21 cellular contexts compared by ENCODE assay signal in the genomic region with DNA sequence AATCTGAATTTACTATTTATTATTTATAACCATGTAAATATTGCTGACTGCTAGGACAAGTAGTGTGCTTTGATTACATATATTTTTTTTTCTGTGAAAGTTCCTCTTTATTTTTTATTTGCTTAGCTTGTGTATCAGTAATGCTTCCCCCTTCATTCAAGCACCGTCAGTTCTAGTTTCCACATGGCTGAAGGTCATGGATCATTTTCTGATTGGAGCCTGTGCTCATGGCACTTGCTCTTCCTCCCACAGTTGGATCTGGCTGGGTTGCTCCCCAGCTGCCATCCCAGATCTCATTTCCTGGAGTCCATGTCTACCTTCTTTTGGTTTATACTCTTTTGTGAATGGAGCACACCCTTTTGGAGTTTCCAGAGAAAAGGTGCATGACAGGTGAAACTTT. TPM values are rescaled to one million over a fixed set of nuclear protein-coding genes. Genes with fewer than 3 reads are reported as not detected.
"Had no signal": no experiment of that assay in that cellular context is flagged by ENCODE, and none has a peak within 500 bp of the region (broad histone marks: within the 10 kb centered on the region; RNA-seq: fewer than 3 reads in every experiment).

No MANE protein-coding gene starts in this region.

- H3K4me3 Mint-ChIP-seq: activated CD4-positive, alpha-beta memory T cell treated with anti-CD3 and anti-CD28 coated beads, Interleukin-2, amount 10 ng/mL, durations not matched to agents 7 days and 5 days; activated CD8-positive, alpha-beta memory T cell treated with anti-CD3 and anti-CD28 coated beads, Interleukin-2, amount 10 ng/mL, durations not matched to agents 7 days and 5 days; activated naive CD8-positive, alpha-beta T cell treated with anti-CD3 and anti-CD28 coated beads, Interleukin-2, amount 10 ng/mL, durations not matched to agents 7 days and 5 days; activated T-helper 17 cell treated with anti-CD3 and anti-CD28 coated beads, Interleukin-2, amount 50 U/mL, for 72 hours; natural killer cell; T-helper 2 cell treated with Interferon-gamma antibody and Interleukin-4, amounts not matched to agents 5 μg/mL and 100 μg/mL, for 36 hours had no signal

- H3K27ac Mint-ChIP-seq: activated CD4-positive, alpha-beta memory T cell treated with anti-CD3 and anti-CD28 coated beads, Interleukin-2, amount 10 ng/mL, durations not matched to agents 7 days and 5 days; activated CD8-positive, alpha-beta memory T cell treated with anti-CD3 and anti-CD28 coated beads, Interleukin-2, amount 10 ng/mL, durations not matched to agents 7 days and 5 days; activated naive CD8-positive, alpha-beta T cell treated with anti-CD3 and anti-CD28 coated beads, Interleukin-2, amount 10 ng/mL, durations not matched to agents 7 days and 5 days; activated T-helper 17 cell treated with anti-CD3 and anti-CD28 coated beads, Interleukin-2, amount 50 U/mL, for 72 hours; natural killer cell; T-helper 2 cell treated with Interferon-gamma antibody and Interleukin-4, amounts not matched to agents 5 μg/mL and 100 μg/mL, for 36 hours had no signal

- H3K27me3 Mint-ChIP-seq: activated CD4-positive, alpha-beta memory T cell treated with anti-CD3 and anti-CD28 coated beads, Interleukin-2, amount 10 ng/mL, durations not matched to agents 7 days and 5 days; activated CD8-positive, alpha-beta memory T cell treated with anti-CD3 and anti-CD28 coated beads, Interleukin-2, amount 10 ng/mL, durations not matched to agents 7 days and 5 days; activated naive CD8-positive, alpha-beta T cell treated with anti-CD3 and anti-CD28 coated beads, Interleukin-2, amount 10 ng/mL, durations not matched to agents 7 days and 5 days; activated T-helper 17 cell treated with anti-CD3 and anti-CD28 coated beads, Interleukin-2, amount 50 U/mL, for 72 hours had no signal

- H3K9me3 ChIP-seq: lower lobe of right lung, tibial artery, vagina had no signal

- H3K4me3 ChIP-seq: lower lobe of right lung, tibial artery, vagina had no signal

- H3K4me1 Mint-ChIP-seq: activated CD4-positive, alpha-beta memory T cell treated with anti-CD3 and anti-CD28 coated beads, Interleukin-2, amount 10 ng/mL, durations not matched to agents 7 days and 5 days; activated CD8-positive, alpha-beta memory T cell treated with anti-CD3 and anti-CD28 coated beads, Interleukin-2, amount 10 ng/mL, durations not matched to agents 7 days and 5 days; activated naive CD8-positive, alpha-beta T cell treated with anti-CD3 and anti-CD28 coated beads, Interleukin-2, amount 10 ng/mL, durations not matched to agents 7 days and 5 days; activated T-helper 17 cell treated with anti-CD3 and anti-CD28 coated beads, Interleukin-2, amount 50 U/mL, for 72 hours; natural killer cell had no signal

- H3K27ac ChIP-seq: brain microvascular endothelial cell, lower lobe of right lung, tibial artery, vagina had no signal

- ATAC-seq: activated CD8-positive, alpha-beta memory T cell treated with anti-CD3 and anti-CD28 coated beads, Interleukin-2, amount 10 ng/mL, durations not matched to agents 7 days and 5 days; activated T-helper 17 cell treated with anti-CD3 and anti-CD28 coated beads, Interleukin-2, amount 50 U/mL, for 72 hours; lower lobe of right lung; natural killer cell had no signal

- H3K9me3 Mint-ChIP-seq: activated CD4-positive, alpha-beta memory T cell treated with anti-CD3 and anti-CD28 coated beads, Interleukin-2, amount 10 ng/mL, durations not matched to agents 7 days and 5 days; activated naive CD8-positive, alpha-beta T cell treated with anti-CD3 and anti-CD28 coated beads, Interleukin-2, amount 10 ng/mL, durations not matched to agents 7 days and 5 days; natural killer cell; T-helper 2 cell treated with Interferon-gamma antibody and Interleukin-4, amounts not matched to agents 5 μg/mL and 100 μg/mL, for 36 hours had no signal

- H3K36me3 Mint-ChIP-seq: activated CD8-positive, alpha-beta memory T cell treated with anti-CD3 and anti-CD28 coated beads, Interleukin-2, amount 10 ng/mL, durations not matched to agents 7 days and 5 days; activated naive CD8-positive, alpha-beta T cell treated with anti-CD3 and anti-CD28 coated beads, Interleukin-2, amount 10 ng/mL, durations not matched to agents 7 days and 5 days; natural killer cell had no signal

- H3K27me3 ChIP-seq: brain microvascular endothelial cell, tibial artery, vagina had no signal

- H3K36me3 ChIP-seq: brain microvascular endothelial cell, lower lobe of right lung, tibial artery, vagina had no signal

- DNase-seq: activated CD4-positive, alpha-beta memory T cell treated with anti-CD3 and anti-CD28 coated beads, Interleukin-2, amount 10 ng/mL, durations not matched to agents 7 days and 5 days; activated CD4-positive, alpha-beta T cell treated with anti-CD3 and anti-CD28 coated beads for 48 hours; activated CD4-positive, CD25-positive, alpha-beta regulatory T cell; activated CD8-positive, alpha-beta memory T cell treated with anti-CD3 and anti-CD28 coated beads, Interleukin-2, amount 10 ng/mL, durations not matched to agents 7 days and 5 days; activated naive CD4-positive, alpha-beta T cell; activated naive CD8-positive, alpha-beta T cell treated with anti-CD3 and anti-CD28 coated beads, Interleukin-2, amount 10 ng/mL, durations not matched to agents 7 days and 5 days; brain microvascular endothelial cell; central memory CD4-positive, alpha-beta T cell; hypothalamus; lower lobe of right lung; natural killer cell; stimulated activated CD4-positive, alpha-beta T cell treated with anti-CD3 and anti-CD28 coated beads, Interleukin-12 subunit alpha, Interleukin-12 subunit beta, amount 100 ng/mL, for 4 hours; stimulated activated CD4-positive, alpha-beta T cell treated with anti-CD3 and anti-CD28 coated beads, Interleukin-1b, Interleukin-23, amount 100 ng/mL, for 48 hours; stimulated activated naive CD4-positive, alpha-beta T cell treated with Interleukin-2 at 50 U/mL for 16 hours; tibial artery had no signal

- H3K4me1 ChIP-seq: lower lobe of right lung, tibial artery, vagina had no signal

RNA-seq across cellular contexts. Expression of a gene that starts 57.0 kb away (rescaled TPM):
- total RNA-seq: activated CD4-positive, alpha-beta memory T cell treated with anti-CD3 and anti-CD28 coated beads, Interleukin-2, amount 10 ng/mL, durations not matched to agents 7 days and 5 days; activated CD8-positive, alpha-beta memory T cell treated with anti-CD3 and anti-CD28 coated beads, Interleukin-2, amount 10 ng/mL, durations not matched to agents 7 days and 5 days; activated naive CD8-positive, alpha-beta T cell treated with anti-CD3 and anti-CD28 coated beads, Interleukin-2, amount 10 ng/mL, durations not matched to agents 7 days and 5 days; activated T-helper 17 cell treated with anti-CD3 and anti-CD28 coated beads, Interleukin-2, amount 50 U/mL, for 72 hours; lower lobe of right lung; mesenteric fat pad; natural killer cell; vagina had no signal
- polyA plus RNA-seq: esophagus, keratinocyte had no signal
